Comparison of ENCODE assay signal across 24 cellular contexts in the genomic region with DNA sequence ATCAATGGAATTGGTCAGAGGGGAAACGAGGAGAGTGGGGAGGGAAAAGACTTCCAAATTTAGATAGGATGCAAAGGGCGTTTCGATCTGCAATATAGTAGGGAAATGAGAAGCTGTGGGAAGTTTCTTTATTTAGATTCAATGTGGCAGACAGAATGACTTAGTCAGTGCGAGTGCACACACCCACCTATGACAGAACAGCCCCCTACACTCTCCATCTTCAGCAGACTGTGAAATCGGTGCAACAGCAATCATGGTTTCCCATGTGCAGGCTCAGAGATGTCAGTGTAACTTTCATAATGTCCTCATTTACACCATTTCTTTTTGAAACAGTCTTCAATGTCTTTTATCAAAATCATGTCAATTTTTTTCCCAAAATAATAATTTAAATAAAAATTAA. TPM values are rescaled to one million over a fixed set of nuclear protein-coding genes. Genes with fewer than 3 reads are reported as not detected.
DNase-seq lines count a peak whose midpoint lies in the region; ATAC-seq and TF ChIP-seq lines count a peak whose summit lies in the region.
"Had no signal": no experiment of that assay in that cellular context is flagged by ENCODE, and none has a peak within 500 bp of the region (broad histone marks: within the 10 kb centered on the region; RNA-seq: fewer than 3 reads in every experiment).

No MANE protein-coding gene starts in this region.

- H3K27me3 ChIP-seq in OCI-LY1 (ENCODE audit: insufficient read depth, low read length) = no peaks in the 10 kb centered on the region
- H3K27me3 ChIP-seq: right lobe of liver had no signal

- no peaks in the 10 kb centered on the region for H3K9me2 ChIP-seq in OCI-LY1 (ENCODE audit: low read depth, low read length)

- peak overlapping the region; percentile 48 for H3K27ac ChIP-seq in OCI-LY1 (ENCODE audit: low read depth, low read length, poor library complexity, severe bottlenecking)
- H3K27ac ChIP-seq: left ventricle myocardium inferior, parathyroid adenoma, right lobe of liver had no signal

- peak overlapping the region; percentile 73 for H3K27ac Mint-ChIP-seq in activated CD8-positive, alpha-beta memory T cell treated with anti-CD3 and anti-CD28 coated beads, Interleukin-2, amount 10 ng/mL, durations not matched to agents 7 days and 5 days
- H3K27ac Mint-ChIP-seq in memory B cell (peak overlapping the region; percentile 36), progenitor cell of endocrine pancreas (no peak overlapping the region)
- H3K27ac Mint-ChIP-seq: activated CD8-positive, alpha-beta T cell treated with anti-CD3 and anti-CD28 coated beads, Interleukin-2, amount 10 ng/mL, durations not matched to agents 7 days and 5 days; activated naive CD8-positive, alpha-beta T cell treated with anti-CD3 and anti-CD28 coated beads, Interleukin-2, amount 10 ng/mL, durations not matched to agents 7 days and 5 days; mesothelial cell of epicardium; type B pancreatic cell had no signal

- H3K4me3 Mint-ChIP-seq in activated CD8-positive, alpha-beta memory T cell treated with anti-CD3 and anti-CD28 coated beads, Interleukin-2, amount 10 ng/mL, durations not matched to agents 7 days and 5 days = peak overlapping the region; percentile 31
- H3K4me3 Mint-ChIP-seq in memory B cell = peak overlapping the region; percentile 47
- H3K4me3 Mint-ChIP-seq in progenitor cell of endocrine pancreas (ENCODE audit: low read depth) = no peak overlapping the region
- H3K4me3 Mint-ChIP-seq: activated CD8-positive, alpha-beta T cell treated with anti-CD3 and anti-CD28 coated beads, Interleukin-2, amount 10 ng/mL, durations not matched to agents 7 days and 5 days; activated naive CD8-positive, alpha-beta T cell treated with anti-CD3 and anti-CD28 coated beads, Interleukin-2, amount 10 ng/mL, durations not matched to agents 7 days and 5 days; mesothelial cell of epicardium; type B pancreatic cell had no signal

- in situ Hi-C loops in GM13977 (cut with MboI; ENCODE audit: low pct_unique_long_range_greater_than_20kb, low sequenced_read_pairs, unreplicated experiment) = no loop called here

- no peak for DNase-seq in activated CD8-positive, alpha-beta memory T cell treated with anti-CD3 and anti-CD28 coated beads, Interleukin-2, amount 10 ng/mL, durations not matched to agents 7 days and 5 days
- DNase-seq in activated CD8-positive, alpha-beta memory T cell treated with anti-CD3 and anti-CD28 coated beads for 24 hours = no peak
- DNase-seq in GM13977 (ENCODE audit: low spot score) = peak; percentile 52
- no peak for DNase-seq in memory B cell (ENCODE audit: low spot score in 2 of 2)
- no peak for DNase-seq in COLO668 (lab: John Stamatoyannopoulos, UW; ENCODE audit: unreplicated experiment)
- DNase-seq in progenitor cell of endocrine pancreas (ENCODE audit: low spot score, unreplicated experiment) = no peak
- DNase-seq: activated CD8-positive, alpha-beta T cell treated with anti-CD3 and anti-CD28 coated beads, Interleukin-2, amount 10 ng/mL, durations not matched to agents 7 days and 5 days; activated naive CD8-positive, alpha-beta T cell treated with anti-CD3 and anti-CD28 coated beads, Interleukin-2, amount 10 ng/mL, durations not matched to agents 7 days and 5 days; AML-193; effector CD4-positive, alpha-beta T cell; erythroblast; foreskin fibroblast; hippocampal formation; IMR-90; left ventricle myocardium inferior; NCI-H1436 treated with DMSO at 0.1 percent for 48 hours; NCI-H526 treated with DMSO at 0.1 percent for 48 hours; right lobe of liver; T1000 had no signal

- H3K4me2 ChIP-seq in OCI-LY1 (ENCODE audit: low read length) = peak overlapping the region; percentile 18; the same call in 1 of the 2 replicates

- TF ChIP-seq CTCF in GM13977 (IDR thresholded peaks at IDR 0.05; ENCODE audit: extremely low read depth, insufficient read depth, missing control alignments) (no peak), OCI-LY1 (IDR thresholded peaks at IDR 0.05; ENCODE audit: low read length) (no peak), progenitor cell of endocrine pancreas (IDR thresholded peaks at IDR 0.05; ENCODE audit: unreplicated experiment) (no peak)

- H3K36me3 Mint-ChIP-seq in activated CD8-positive, alpha-beta memory T cell treated with anti-CD3 and anti-CD28 coated beads, Interleukin-2, amount 10 ng/mL, durations not matched to agents 7 days and 5 days = peaks cover 34% of the 10 kb centered on the region
- peaks cover 14% of the 10 kb centered on the region for H3K36me3 Mint-ChIP-seq in memory B cell
- H3K36me3 Mint-ChIP-seq in progenitor cell of endocrine pancreas (ENCODE audit: insufficient read depth) = peaks cover 16% of the 10 kb centered on the region

- no peaks in the 10 kb centered on the region for H3K27me3 Mint-ChIP-seq in activated CD8-positive, alpha-beta memory T cell treated with anti-CD3 and anti-CD28 coated beads, Interleukin-2, amount 10 ng/mL, durations not matched to agents 7 days and 5 days
- H3K27me3 Mint-ChIP-seq in memory B cell = no peaks in the 10 kb centered on the region
- H3K27me3 Mint-ChIP-seq in progenitor cell of endocrine pancreas = no peaks in the 10 kb centered on the region
- H3K27me3 Mint-ChIP-seq: activated naive CD8-positive, alpha-beta T cell treated with anti-CD3 and anti-CD28 coated beads, Interleukin-2, amount 10 ng/mL, durations not matched to agents 7 days and 5 days; type B pancreatic cell had no signal

- H3K4me1 ChIP-seq in OCI-LY1 (ENCODE audit: insufficient read depth, low read length, severe bottlenecking) = peaks cover 40% of the 10 kb centered on the region
- H3K4me1 ChIP-seq: left ventricle myocardium inferior had no signal

- CTCF ChIA-PET in activated CD8-positive, alpha-beta memory T cell treated with anti-CD3 and anti-CD28 coated beads, Interleukin-2, amount 10 ng/mL, durations not matched to agents 7 days and 5 days (lab: Charles Lee) = interaction anchor here (1.1 kb wide), 1 partner anchor 47 kb away, joined by 3 read pairs; no protein-coding TSS in a partner anchor

- peaks cover 21% of the 10 kb centered on the region for H3K36me3 ChIP-seq in OCI-LY1 (ENCODE audit: insufficient read depth, low read length)

- H3F3A ChIP-seq in OCI-LY1 (ENCODE audit: insufficient read depth, low read length) = no peaks in the 10 kb centered on the region

- H3K9me3 Mint-ChIP-seq in activated CD8-positive, alpha-beta memory T cell treated with anti-CD3 and anti-CD28 coated beads, Interleukin-2, amount 10 ng/mL, durations not matched to agents 7 days and 5 days (ENCODE audit: low read depth) = no peaks in the 10 kb centered on the region
- H3K9me3 Mint-ChIP-seq in memory B cell (no peaks in the 10 kb centered on the region), progenitor cell of endocrine pancreas (ENCODE audit: low read depth) (no peaks in the 10 kb centered on the region)
- H3K9me3 Mint-ChIP-seq: activated naive CD8-positive, alpha-beta T cell treated with anti-CD3 and anti-CD28 coated beads, Interleukin-2, amount 10 ng/mL, durations not matched to agents 7 days and 5 days; mesothelial cell of epicardium; type B pancreatic cell had no signal

- H3K9me3 ChIP-seq in OCI-LY1 (ENCODE audit: low read length) = no peaks in the 10 kb centered on the region
- H3K9me3 ChIP-seq: left ventricle myocardium inferior, right lobe of liver had no signal

- H3K9ac ChIP-seq in OCI-LY1 (ENCODE audit: low read length) = peak overlapping the region; percentile 18; the same call in 1 of the 2 replicates
- H3K9ac ChIP-seq: parathyroid adenoma had no signal

- ATAC-seq in activated CD8-positive, alpha-beta memory T cell treated with anti-CD3 and anti-CD28 coated beads, Interleukin-2, amount 10 ng/mL, durations not matched to agents 7 days and 5 days = no peak
- no peak for ATAC-seq in memory B cell (ENCODE audit: low read depth)
- ATAC-seq in GM19035 (IDR thresholded peaks at IDR 0.05; ENCODE audit: unreplicated experiment) = no peak
- ATAC-seq: activated CD8-positive, alpha-beta T cell treated with anti-CD3 and anti-CD28 coated beads, Interleukin-2, amount 10 ng/mL, durations not matched to agents 7 days and 5 days; right lobe of liver had no signal

- H3K79me2 ChIP-seq in OCI-LY1 (ENCODE audit: insufficient read depth, low read length) = no peaks in the 10 kb centered on the region
- H3K79me2 ChIP-seq: parathyroid adenoma had no signal

- H2AFZ ChIP-seq in OCI-LY1 (ENCODE audit: low read length) = no peak overlapping the region
- H2AFZ ChIP-seq: parathyroid adenoma had no signal

- H3K4me3 ChIP-seq in OCI-LY1 (ENCODE audit: low read depth, low read length, poor library complexity, severe bottlenecking) = no peak overlapping the region
- H3K4me3 ChIP-seq: left ventricle myocardium inferior, right lobe of liver had no signal

- peaks cover 48% of the 10 kb centered on the region for H3K4me1 Mint-ChIP-seq in activated CD8-positive, alpha-beta memory T cell treated with anti-CD3 and anti-CD28 coated beads, Interleukin-2, amount 10 ng/mL, durations not matched to agents 7 days and 5 days
- H3K4me1 Mint-ChIP-seq in memory B cell = peaks cover 18% of the 10 kb centered on the region
- no peaks in the 10 kb centered on the region for H3K4me1 Mint-ChIP-seq in progenitor cell of endocrine pancreas (ENCODE audit: low read depth)
- H3K4me1 Mint-ChIP-seq: mesothelial cell of epicardium had no signal

- no peaks in the 10 kb centered on the region for H4K20me1 ChIP-seq in OCI-LY1 (ENCODE audit: insufficient read depth, low read length)

RNA-seq across cellular contexts. Expression of gene DIP2A, which starts 46.0 kb away (rescaled TPM):
- total RNA-seq in activated CD8-positive, alpha-beta memory T cell treated with anti-CD3 and anti-CD28 coated beads, Interleukin-2, amount 10 ng/mL, durations not matched to agents 7 days and 5 days = 10 to 100 TPM; 43.4 to 70.4 TPM
- 70.2 and 70.7 TPM in 2 replicates for total RNA-seq in progenitor cell of endocrine pancreas
